Comparison of ENCODE assay signal across 11 cellular contexts in the genomic region with DNA sequence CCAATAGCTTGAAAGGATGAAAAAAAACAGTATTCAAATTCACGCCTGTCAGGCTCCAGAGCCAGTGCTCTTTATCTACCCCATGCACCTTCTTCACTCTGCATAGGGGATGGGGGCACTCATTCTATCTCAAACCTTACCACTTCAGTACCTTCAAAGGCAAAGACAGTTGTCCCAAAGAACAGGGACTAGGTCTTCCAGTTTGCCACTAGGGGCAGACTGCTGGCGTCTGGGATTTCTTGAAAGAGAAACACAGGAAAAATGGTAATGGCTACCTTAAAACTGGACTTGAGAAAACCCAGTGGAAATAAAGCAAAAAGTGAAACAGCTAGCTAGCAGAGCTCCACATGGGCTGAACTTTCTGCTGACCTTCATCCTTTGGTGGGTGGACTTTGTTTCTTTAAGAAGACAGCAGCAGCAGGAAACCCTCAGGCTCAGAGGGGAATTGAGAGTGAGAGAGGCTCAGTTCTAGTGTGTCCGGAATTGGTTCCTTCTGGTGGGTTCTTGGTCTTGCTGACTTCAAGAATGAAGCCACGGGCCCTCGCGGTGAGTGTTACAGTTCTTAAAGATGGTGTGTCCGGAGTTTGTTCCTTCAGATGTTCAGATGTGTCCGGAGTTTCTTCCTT. TPM values are rescaled to one million over a fixed set of nuclear protein-coding genes. Genes with fewer than 3 reads are reported as not detected.
DNase-seq lines count a peak whose midpoint lies in the region; ATAC-seq and TF ChIP-seq lines count a peak whose summit lies in the region.
"Had no signal": no experiment of that assay in that cellular context is flagged by ENCODE, and none has a peak within 500 bp of the region (broad histone marks: within the 10 kb centered on the region; RNA-seq: fewer than 3 reads in every experiment).

No MANE protein-coding gene starts in this region.

- H3K4me1 ChIP-seq in Caco-2 (peaks cover 9% of the 10 kb centered on the region), left lung (no peaks in the 10 kb centered on the region), mucosa of descending colon (ENCODE audit: low read depth) (no peaks in the 10 kb centered on the region)

- H3K4me1 Mint-ChIP-seq in Caco-2 (ENCODE audit: low read depth, unreplicated experiment): peaks cover 10% of the 10 kb centered on the region

- H3K36me3 ChIP-seq in Caco-2 (ENCODE audit: control insufficient read depth, insufficient read depth, low read length): no peaks in the 10 kb centered on the region
- H3K36me3 ChIP-seq in WERI-Rb-1: no peaks in the 10 kb centered on the region
- H3K36me3 ChIP-seq in left lung: no peaks in the 10 kb centered on the region
- H3K36me3 ChIP-seq in mucosa of descending colon (ENCODE audit: low read depth): no peaks in the 10 kb centered on the region
- H3K36me3 ChIP-seq: neutrophil had no signal

- H3K9me3 Mint-ChIP-seq in Caco-2 (ENCODE audit: unreplicated experiment): no peaks in the 10 kb centered on the region

- DNase-seq in Caco-2 (no peak), HPDE6-E6E7 (ENCODE audit: extremely low spot score) (peak; percentile 16), WERI-Rb-1 (peak; percentile 18), left lung (no peak), mucosa of descending colon (no peak), ecto neural progenitor cell (ENCODE audit: low spot score) (no peak)
- no peak for DNase-seq in activated T-cell treated with anti-CD3 and anti-CD28 coated beads, Interleukin-2, amount 50 U/mL, for 48 hours
- DNase-seq: NCI-H2107 had no signal

- H3K36me3 Mint-ChIP-seq in Caco-2 (ENCODE audit: insufficient read depth, unreplicated experiment): no peaks in the 10 kb centered on the region

- POLR2A ChIA-PET in Caco-2 (lab: Charles Lee): no interaction called here

- H3K27ac Mint-ChIP-seq in Caco-2 (ENCODE audit: unreplicated experiment): no peak overlapping the region

- H3K27me3 ChIP-seq in Caco-2 (replicated peaks; ENCODE audit: control insufficient read depth, insufficient read depth, low read length): no peaks in the 10 kb centered on the region
- peaks cover 11% of the 10 kb centered on the region for H3K27me3 ChIP-seq in WERI-Rb-1 (ENCODE audit: insufficient read depth, low read depth, severe bottlenecking)
- H3K27me3 ChIP-seq in left lung: no peaks in the 10 kb centered on the region

- no peak overlapping the region for H3K27ac ChIP-seq in WERI-Rb-1
- no peak overlapping the region for H3K27ac ChIP-seq in left lung
- H3K27ac ChIP-seq: neutrophil had no signal

- intact Hi-C loops in Caco-2 (cut with micrococcal nuclease; ENCODE audit: unreplicated experiment): no loop called here
- intact Hi-C loops in left lung (cut with DNase I): no loop called here
- intact Hi-C loops in mucosa of descending colon (cut with DNase I, micrococcal nuclease): no loop called here

- H3K4me3 Mint-ChIP-seq in Caco-2 (ENCODE audit: unreplicated experiment): no peak overlapping the region

- no TSS peak for BruUV-seq in Caco-2 (replicated peaks; lab: Mats Ljungman, UMichigan)

- TF ChIP-seq CTCF in Caco-2 (IDR thresholded peaks at IDR 0.05; ENCODE audit: insufficient read depth in 1 of 2, low read depth in 1 of 2, low read length in 1 of 2, severe bottlenecking in 1 of 2, unreplicated experiment in 1 of 2) (peak; percentile 38 to 45), WERI-Rb-1 (IDR thresholded peaks at IDR 0.05; ENCODE audit: low read depth, low read length) (peak; percentile 68), left lung (IDR thresholded peaks at IDR 0.05) (peak; percentile 21 to 29), mucosa of descending colon (IDR thresholded peaks at IDR 0.05) (no peak)

- 0 out of 2 replicates have a peak, but pooled peaks cover 4% of the 10 kb centered on the region for H3K9me3 ChIP-seq in Caco-2
- no peaks in the 10 kb centered on the region for H3K9me3 ChIP-seq in WERI-Rb-1 (ENCODE audit: severe bottlenecking)
- H3K9me3 ChIP-seq in left lung: no peaks in the 10 kb centered on the region
- no peaks in the 10 kb centered on the region for H3K9me3 ChIP-seq in mucosa of descending colon
- H3K9me3 ChIP-seq: neutrophil had no signal

- H3K4me3 ChIP-seq in Caco-2 (ENCODE audit: low read depth, low read length): no peak overlapping the region
- H3K4me3 ChIP-seq in WERI-Rb-1 (ENCODE audit: low read depth, low read length): no peak overlapping the region
- H3K4me3 ChIP-seq in left lung: no peak overlapping the region
- no peak overlapping the region for H3K4me3 ChIP-seq in mucosa of descending colon

- ATAC-seq in left lung (no peak), mucosa of descending colon (no peak), HG02642 (IDR thresholded peaks at IDR 0.05; ENCODE audit: poor library complexity, unreplicated experiment) (no peak)

- H3K27me3 Mint-ChIP-seq in Caco-2 (ENCODE audit: insufficient read depth, unreplicated experiment): no peaks in the 10 kb centered on the region

- CTCF ChIA-PET in Caco-2 (lab: Charles Lee): interaction anchor here (0.7 kb wide), 1 partner anchor 21 kb away, joined by 3 read pairs; no protein-coding TSS in a partner anchor

RNA-seq across cellular contexts. Expression of gene SLC36A1, which starts 41.0 kb away (rescaled TPM):
- total RNA-seq in Caco-2 (2022): 17.5 and 18.2 TPM in 2 replicates
- 10 to 100 TPM; 17.4 to 34.5 TPM for total RNA-seq in left lung
- 100 to 1,000 TPM in 1 of 3 donors, 10 to 100 TPM in 2; 38.1 to 105 (median 55.2) TPM for total RNA-seq in mucosa of descending colon

RNA-seq across cellular contexts. Expression of gene SLC36A2, which starts 59.1 kb away (rescaled TPM):
- total RNA-seq in Caco-2 (2022) (not detected in 2 replicates), left lung (not detected), mucosa of descending colon (not detected)
- total RNA-seq: urinary bladder had no signal

Comparison
In these comparisons a context has a peak if more than half of its experiments do, and no peak if none do; other contexts are left out.
1. DNase-seq: peak in HPDE6-E6E7 (single experiment) and WERI-Rb-1 (single experiment); none in Caco-2 (0 of 2), left lung (0 of 2), mucosa of descending colon (0 of 3), ecto neural progenitor cell (single experiment) and activated T-cell treated with anti-CD3 and anti-CD28 coated beads, Interleukin-2, amount 50 U/mL, for 48 hours (0 of 2).